8 cellular contexts compared by ENCODE assay signal in the genomic region with DNA sequence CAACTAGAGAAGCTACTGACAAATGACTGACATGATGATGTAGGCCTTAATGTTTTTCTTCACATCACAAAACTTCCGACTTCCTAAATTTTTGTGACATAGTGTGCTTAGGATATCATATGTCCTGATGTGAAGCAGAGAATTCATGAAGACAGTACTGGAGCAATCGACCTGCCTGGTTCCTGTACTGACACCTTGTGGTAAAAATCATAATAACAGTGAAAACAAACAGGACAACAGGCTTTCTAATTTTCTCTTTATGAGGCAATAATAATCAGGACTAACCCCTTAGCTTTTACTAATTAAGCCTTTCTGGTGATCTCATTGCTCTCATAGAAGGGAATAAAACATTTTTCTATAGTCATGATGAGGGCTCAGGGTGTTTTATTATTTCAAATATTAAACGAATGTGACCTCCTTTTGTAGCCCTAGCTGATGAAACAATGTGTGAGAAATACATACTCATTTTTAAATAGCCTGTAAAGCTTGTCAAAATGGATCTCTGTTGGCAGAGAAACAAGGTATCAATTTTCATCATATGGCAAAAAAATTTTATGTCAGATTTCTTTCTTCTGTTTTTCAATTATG.
DNase-seq lines count a peak whose midpoint lies in the region; ATAC-seq and TF ChIP-seq lines count a peak whose summit lies in the region.

No MANE protein-coding gene starts in this region.

- no peaks in the 10 kb centered on the region for H3K27me3 ChIP-seq in Caco-2 (replicated peaks; ENCODE audit: control insufficient read depth, insufficient read depth, low read length)
- no peaks in the 10 kb centered on the region for H3K27me3 ChIP-seq in smooth muscle cell (ENCODE audit: low read depth)
- no peaks in the 10 kb centered on the region for H3K27me3 ChIP-seq in esophagus squamous epithelium

- peaks cover 4% of the 10 kb centered on the region for H3K27me3 Mint-ChIP-seq in Caco-2 (ENCODE audit: insufficient read depth, unreplicated experiment)
- H3K27me3 Mint-ChIP-seq in activated T-helper 2 cell treated with anti-CD3 and anti-CD28 coated beads, Interferon-gamma antibody, Interleukin-2, Interleukin-4, amounts not matched to agents 10 μg/mL and 5 μg/mL and 100 μg/mL, durations not matched to agents 14 hours and 24 hours and 36 hours (ENCODE audit: low read depth) = no peaks in the 10 kb centered on the region

- TF ChIP-seq CTCF in Caco-2 (IDR thresholded peaks at IDR 0.05; ENCODE audit: insufficient read depth in 1 of 2, low read depth in 1 of 2, low read length in 1 of 2, severe bottlenecking in 1 of 2, unreplicated experiment in 1 of 2) (peak; percentile 13 to 37), smooth muscle cell (IDR thresholded peaks at IDR 0.05; ENCODE audit: borderline replicate concordance, insufficient read depth, poor library complexity, severe bottlenecking) (peak; percentile 47), esophagus squamous epithelium (IDR thresholded peaks at IDR 0.05) (peak in 2 of 6 experiments; percentile 30 to 51)

- DNase-seq in Caco-2 (peak in 1 of 2 experiments; percentile 8), NCI-H774 (lab: John Stamatoyannopoulos, UW) (peak; percentile 1), erythroblast (lab: John Stamatoyannopoulos, UW) (peak; percentile 41 to 58), smooth muscle cell (lab: John Stamatoyannopoulos, UW; ENCODE audit: unreplicated experiment) (no peak), HuH-7 (ENCODE audit: low spot score) (no peak), esophagus squamous epithelium (lab: John Stamatoyannopoulos, UW) (no peak)
- no peak for DNase-seq in activated T-helper 2 cell treated with anti-CD3 and anti-CD28 coated beads, Interferon-gamma antibody, Interleukin-2, Interleukin-4, amounts not matched to agents 10 μg/mL and 5 μg/mL and 100 μg/mL, durations not matched to agents 14 hours and 24 hours and 36 hours (ENCODE audit: low spot score)

- H3K36me3 ChIP-seq in Caco-2 (ENCODE audit: control insufficient read depth, insufficient read depth, low read length) (no peaks in the 10 kb centered on the region), smooth muscle cell (ENCODE audit: low read depth) (no peaks in the 10 kb centered on the region), esophagus squamous epithelium (no peaks in the 10 kb centered on the region)

- no peak overlapping the region for H3K4me3 ChIP-seq in Caco-2 (ENCODE audit: low read depth, low read length)
- no peak overlapping the region for H3K4me3 ChIP-seq in smooth muscle cell
- H3K4me3 ChIP-seq in esophagus squamous epithelium = no peak overlapping the region

- H3K27ac ChIP-seq in smooth muscle cell (ENCODE audit: low read depth) (no peak overlapping the region), esophagus squamous epithelium (no peak overlapping the region)

- CTCF ChIA-PET in Caco-2 (lab: Charles Lee) = no interaction called here

- H4K20me1 ChIP-seq in smooth muscle cell (ENCODE audit: low read depth) = no peaks in the 10 kb centered on the region

- no peaks in the 10 kb centered on the region for H3K4me1 Mint-ChIP-seq in Caco-2 (ENCODE audit: low read depth, unreplicated experiment)
- H3K4me1 Mint-ChIP-seq in activated T-helper 2 cell treated with anti-CD3 and anti-CD28 coated beads, Interferon-gamma antibody, Interleukin-2, Interleukin-4, amounts not matched to agents 10 μg/mL and 5 μg/mL and 100 μg/mL, durations not matched to agents 14 hours and 24 hours and 36 hours (ENCODE audit: low read depth) = no peaks in the 10 kb centered on the region

- H3K36me3 Mint-ChIP-seq in Caco-2 (ENCODE audit: insufficient read depth, unreplicated experiment) = no peaks in the 10 kb centered on the region
- no peaks in the 10 kb centered on the region for H3K36me3 Mint-ChIP-seq in activated T-helper 2 cell treated with anti-CD3 and anti-CD28 coated beads, Interferon-gamma antibody, Interleukin-2, Interleukin-4, amounts not matched to agents 10 μg/mL and 5 μg/mL and 100 μg/mL, durations not matched to agents 14 hours and 24 hours and 36 hours (ENCODE audit: low read depth)

- peak; percentile 83 for ATAC-seq in GM19351 (IDR thresholded peaks at IDR 0.05; ENCODE audit: unreplicated experiment)

- BruUV-seq in Caco-2 (replicated peaks; lab: Mats Ljungman, UMichigan) = no TSS peak

- 29% methylated on average over 3 of the region's 3 CpGs for WGBS in smooth muscle cell (ENCODE audit: low lambda C conversion rate)
- WGBS in esophagus squamous epithelium, 2 donors = 26 to 27% methylated on average over 3 of the region's 3 CpGs

- POLR2A ChIA-PET in Caco-2 (lab: Charles Lee) = no interaction called here

- no peak overlapping the region for H2AFZ ChIP-seq in smooth muscle cell (ENCODE audit: low read depth)

- H3K9ac ChIP-seq in smooth muscle cell (ENCODE audit: low read depth) = no peak overlapping the region

- no peak overlapping the region for H3K27ac Mint-ChIP-seq in Caco-2 (ENCODE audit: unreplicated experiment)
- H3K27ac Mint-ChIP-seq in activated T-helper 2 cell treated with anti-CD3 and anti-CD28 coated beads, Interferon-gamma antibody, Interleukin-2, Interleukin-4, amounts not matched to agents 10 μg/mL and 5 μg/mL and 100 μg/mL, durations not matched to agents 14 hours and 24 hours and 36 hours = no peak overlapping the region

- peaks cover 2% of the 10 kb centered on the region for H3K9me3 Mint-ChIP-seq in Caco-2 (ENCODE audit: unreplicated experiment)
- peaks cover 1% of the 10 kb centered on the region for H3K9me3 Mint-ChIP-seq in activated T-helper 2 cell treated with anti-CD3 and anti-CD28 coated beads, Interferon-gamma antibody, Interleukin-2, Interleukin-4, amounts not matched to agents 10 μg/mL and 5 μg/mL and 100 μg/mL, durations not matched to agents 14 hours and 24 hours and 36 hours

- H3K4me1 ChIP-seq in Caco-2 (no peaks in the 10 kb centered on the region), smooth muscle cell (ENCODE audit: low read depth) (no peaks in the 10 kb centered on the region), esophagus squamous epithelium (no peaks in the 10 kb centered on the region)

- no peaks in the 10 kb centered on the region for H3K79me2 ChIP-seq in smooth muscle cell (ENCODE audit: low read depth)

- H3F3A ChIP-seq in smooth muscle cell (ENCODE audit: low read depth) = no peaks in the 10 kb centered on the region

- H3K4me3 Mint-ChIP-seq in Caco-2 (ENCODE audit: unreplicated experiment) = no peak overlapping the region
- no peak overlapping the region for H3K4me3 Mint-ChIP-seq in activated T-helper 2 cell treated with anti-CD3 and anti-CD28 coated beads, Interferon-gamma antibody, Interleukin-2, Interleukin-4, amounts not matched to agents 10 μg/mL and 5 μg/mL and 100 μg/mL, durations not matched to agents 14 hours and 24 hours and 36 hours (ENCODE audit: low read depth)

- no peaks in the 10 kb centered on the region for H3K9me3 ChIP-seq in Caco-2
- H3K9me3 ChIP-seq in smooth muscle cell (replicated peaks; ENCODE audit: low read depth) = no peaks in the 10 kb centered on the region
- no peaks in the 10 kb centered on the region for H3K9me3 ChIP-seq in esophagus squamous epithelium

- intact Hi-C loops in Caco-2 (cut with micrococcal nuclease; ENCODE audit: unreplicated experiment) (loop anchor here (5.0 kb wide), 2 partner anchors 146 to 341 kb away; no protein-coding TSS in a partner anchor), esophagus squamous epithelium (cut with DNase I) (no loop called here)
- intact Hi-C loops in activated T-helper 2 cell treated with anti-CD3 and anti-CD28 coated beads, Interferon-gamma antibody, Interleukin-2, Interleukin-4, amounts not matched to agents 10 μg/mL and 5 μg/mL and 100 μg/mL, durations not matched to agents 14 hours and 24 hours and 36 hours (cut with micrococcal nuclease) = loop anchor here (5.0 kb wide), 1 partner anchor 146 kb away; no protein-coding TSS in a partner anchor

- H3K4me2 ChIP-seq in smooth muscle cell = no peak overlapping the region

- TF ChIP-seq POLR2A in erythroblast (IDR thresholded peaks at IDR 0.05; ENCODE audit: low read length) (no peak), esophagus squamous epithelium (IDR thresholded peaks at IDR 0.05) (no peak)

Comparison
In these comparisons a context has a peak if more than half of its experiments do, and no peak if none do; other contexts are left out.
1. DNase-seq: peak in NCI-H774 (single experiment) and erythroblast (2 of 2); none in smooth muscle cell (single experiment), activated T-helper 2 cell treated with anti-CD3 and anti-CD28 coated beads, Interferon-gamma antibody, Interleukin-2, Interleukin-4, amounts not matched to agents 10 μg/mL and 5 μg/mL and 100 μg/mL, durations not matched to agents 14 hours and 24 hours and 36 hours (single experiment), HuH-7 (single experiment) and esophagus squamous epithelium (single experiment).